Comparison of ENCODE assay signal across 30 cellular contexts in the genomic region with DNA sequence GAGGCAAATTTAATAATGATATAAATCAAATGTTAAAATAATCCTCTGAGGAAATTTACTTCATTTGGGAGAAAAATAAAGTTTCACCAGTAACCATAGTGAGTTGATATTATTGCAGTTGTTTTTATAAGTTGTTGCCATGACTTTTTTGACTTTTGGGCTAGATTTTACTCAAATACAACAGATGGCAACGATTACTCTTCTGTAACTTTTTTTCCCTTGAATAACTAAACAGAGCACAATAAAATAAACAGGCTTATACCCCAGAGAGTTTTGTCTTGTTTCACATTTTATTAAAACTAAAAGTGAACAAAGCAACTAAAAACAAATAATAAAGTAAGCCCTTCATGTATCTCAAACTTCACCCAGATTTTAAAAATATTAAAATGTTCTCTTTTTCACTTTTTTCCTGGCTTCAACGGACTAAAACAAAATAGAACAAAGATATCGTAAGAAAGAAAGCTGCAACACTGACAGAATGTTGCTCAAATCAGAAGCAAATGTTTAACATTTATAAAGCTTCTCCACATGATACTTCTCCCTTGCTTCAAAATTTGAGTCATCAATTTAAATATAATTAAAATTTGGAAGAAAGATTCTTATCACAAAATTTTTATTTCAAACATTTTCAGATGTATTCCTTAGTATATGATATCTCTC. TPM values are rescaled to one million over a fixed set of nuclear protein-coding genes. Genes with fewer than 3 reads are reported as not detected.
DNase-seq lines count a peak whose midpoint lies in the region; ATAC-seq and TF ChIP-seq lines count a peak whose summit lies in the region.
"Had no signal": no experiment of that assay in that cellular context is flagged by ENCODE, and none has a peak within 500 bp of the region (broad histone marks: within the 10 kb centered on the region; RNA-seq: fewer than 3 reads in every experiment).

No MANE protein-coding gene starts in this region.

- TF ChIP-seq CTCF in AG10803 (conservative IDR thresholded peaks at IDR 0.05; ENCODE audit: low read length): no peak
- TF ChIP-seq CTCF in natural killer cell (IDR thresholded peaks at IDR 0.05): no peak

- intact Hi-C loops in sciatic nerve (cut with DNase I): no loop called here
- intact Hi-C loops in natural killer cell (cut with micrococcal nuclease): no loop called here

- no peaks in the 10 kb centered on the region for H3K4me1 Mint-ChIP-seq in natural killer cell
- H3K4me1 Mint-ChIP-seq: activated naive CD8-positive, alpha-beta T cell treated with anti-CD3 and anti-CD28 coated beads for 36 hours; nephron progenitor cell; T-helper 17 cell had no signal

- no peaks in the 10 kb centered on the region for H3K79me2 ChIP-seq in Karpas-422 (ENCODE audit: low read length)

- H3K27me3 Mint-ChIP-seq in natural killer cell (ENCODE audit: low read depth in 2 of 2): no peaks in the 10 kb centered on the region
- H3K27me3 Mint-ChIP-seq: activated naive CD8-positive, alpha-beta T cell treated with anti-CD3 and anti-CD28 coated beads for 36 hours; T-helper 17 cell; type B pancreatic cell had no signal

- H3K4me1 ChIP-seq in Karpas-422 (ENCODE audit: low read length): no peaks in the 10 kb centered on the region
- H3K4me1 ChIP-seq: HAP-1 had no signal

- no peak overlapping the region for H3K9ac ChIP-seq in Karpas-422 (ENCODE audit: low read length)

- ATAC-seq in sciatic nerve (peak; percentile 82), natural killer cell (no peak), GM19397 (IDR thresholded peaks at IDR 0.05; ENCODE audit: unreplicated experiment) (no peak)
- ATAC-seq: HepG2; left colon; stimulated activated naive CD8-positive, alpha-beta T cell treated with anti-CD3 and anti-CD28 coated beads, Interleukin-15, Interleukin-2, amounts not matched to agents 100 U/mL and 50 U/mL, for 24 hours; T-helper 17 cell had no signal

- H3K27me3 ChIP-seq in Karpas-422 (ENCODE audit: low read length): no peaks in the 10 kb centered on the region
- H3K27me3 ChIP-seq: brain microvascular endothelial cell had no signal

- H3K4me2 ChIP-seq in Karpas-422 (ENCODE audit: low read depth, low read length, poor library complexity, severe bottlenecking): no peak overlapping the region

- H3K9me3 ChIP-seq in Karpas-422 (ENCODE audit: low read length): no peaks in the 10 kb centered on the region
- H3K9me3 ChIP-seq: HAP-1 had no signal

- no peak overlapping the region for H3K27ac Mint-ChIP-seq in natural killer cell
- H3K27ac Mint-ChIP-seq: activated naive CD8-positive, alpha-beta T cell treated with anti-CD3 and anti-CD28 coated beads for 36 hours; activated T-helper 2 cell treated with anti-CD3 and anti-CD28 coated beads, Interferon-gamma antibody, Interleukin-2, Interleukin-4, amounts not matched to agents 10 μg/mL and 5 μg/mL and 100 μg/mL, durations not matched to agents 14 hours and 24 hours and 36 hours; mesothelial cell of epicardium; nephron progenitor cell; T-helper 17 cell; type B pancreatic cell had no signal

- H3K4me3 ChIP-seq in AG10803 (ENCODE audit: low read length) (no peak overlapping the region), Karpas-422 (ENCODE audit: low read length) (no peak overlapping the region)
- H3K4me3 ChIP-seq: HAP-1 had no signal

- H3K36me3 Mint-ChIP-seq in natural killer cell: no peaks in the 10 kb centered on the region
- H3K36me3 Mint-ChIP-seq: activated naive CD8-positive, alpha-beta T cell treated with anti-CD3 and anti-CD28 coated beads for 36 hours; mesothelial cell of epicardium; type B pancreatic cell had no signal

- no peak overlapping the region for H3K4me3 Mint-ChIP-seq in natural killer cell
- H3K4me3 Mint-ChIP-seq: activated naive CD8-positive, alpha-beta T cell treated with anti-CD3 and anti-CD28 coated beads for 36 hours; mesothelial cell of epicardium; nephron progenitor cell; T-helper 17 cell; type B pancreatic cell had no signal

- DNase-seq in AG10803 (ENCODE audit: low read depth) (peak; percentile 30), M059J (ENCODE audit: low read depth) (peak; percentile 45), fibroblast of peridontal ligament (ENCODE audit: extremely low read depth) (peak; percentile 97), sciatic nerve (ENCODE audit: low spot score) (no peak), natural killer cell (no peak), Karpas-422 (no peak)
- no peak for DNase-seq in stimulated activated CD4-positive, alpha-beta T cell treated with anti-CD3 and anti-CD28 coated beads, Interleukin-4, amount 100 ng/mL, for 1 hour
- DNase-seq: activated CD4-positive, alpha-beta T cell treated with anti-CD3 and anti-CD28 coated beads for 48 hours; activated naive CD8-positive, alpha-beta T cell treated with anti-CD3 and anti-CD28 coated beads for 36 hours; cortex of kidney; left colon; MM.1S; NCI-H1436 treated with DMSO at 0.1 percent for 48 hours; NCI-H2171; NCI-H526 treated with DMSO at 0.1 percent for 48 hours; nephron progenitor cell; posterior cingulate gyrus; SIG-M5; stimulated activated CD4-positive, alpha-beta T cell treated with anti-CD3 and anti-CD28 coated beads, Interleukin-2, amount 100 ng/mL, for 48 hours; stimulated activated naive CD8-positive, alpha-beta T cell treated with anti-CD3 and anti-CD28 coated beads, Interleukin-15, Interleukin-2, amounts not matched to agents 100 U/mL and 50 U/mL, for 24 hours; T-helper 17 cell had no signal

- H3K9me3 Mint-ChIP-seq in natural killer cell: peaks cover 6 to 8% of the 10 kb centered on the region in 2 donors
- H3K9me3 Mint-ChIP-seq: activated T-helper 2 cell treated with anti-CD3 and anti-CD28 coated beads, Interferon-gamma antibody, Interleukin-2, Interleukin-4, amounts not matched to agents 10 μg/mL and 5 μg/mL and 100 μg/mL, durations not matched to agents 14 hours and 24 hours and 36 hours; mesothelial cell of epicardium; nephron progenitor cell had no signal

- H2AFZ ChIP-seq in Karpas-422 (ENCODE audit: low read length): no peak overlapping the region

- no peaks in the 10 kb centered on the region for H4K20me1 ChIP-seq in Karpas-422 (ENCODE audit: insufficient read depth, low read depth, low read length)

- no peak overlapping the region for H3K27ac ChIP-seq in Karpas-422 (ENCODE audit: low read length)
- H3K27ac ChIP-seq: brain microvascular endothelial cell had no signal

- H3K36me3 ChIP-seq in Karpas-422 (ENCODE audit: insufficient read depth, low read length): no peaks in the 10 kb centered on the region
- H3K36me3 ChIP-seq: brain microvascular endothelial cell, HAP-1 had no signal

- no peaks in the 10 kb centered on the region for H3K9me2 ChIP-seq in Karpas-422 (replicated peaks; ENCODE audit: insufficient read depth, low read length)

RNA-seq across cellular contexts. Expression of a gene that starts 42.5 kb away (rescaled TPM):
- total RNA-seq in M059J (2014; rRNA removed; shearing (Covaris generic)): not detected in 2 replicates
- total RNA-seq in sciatic nerve (1.3 TPM), natural killer cell (not detected)
- not detected in 2 replicates for total RNA-seq in Karpas-422 (2014; rRNA removed; shearing (Covaris generic); ENCODE audit: low replicate concordance)
- total RNA-seq: activated naive CD8-positive, alpha-beta T cell treated with anti-CD3 and anti-CD28 coated beads for 36 hours; activated T-helper 2 cell treated with anti-CD3 and anti-CD28 coated beads, Interferon-gamma antibody, Interleukin-2, Interleukin-4, amounts not matched to agents 10 μg/mL and 5 μg/mL and 100 μg/mL, durations not matched to agents 14 hours and 24 hours and 36 hours; glomerular endothelial cell; HepG2; OCI-LY7; T-helper 17 cell had no signal

Comparison
In these comparisons a context has a peak if more than half of its experiments do, and no peak if none do; other contexts are left out.
1. DNase-seq: peak in AG10803 (single experiment), M059J (single experiment) and fibroblast of peridontal ligament (single experiment); none in sciatic nerve (single experiment), natural killer cell (single experiment), Karpas-422 (single experiment) and stimulated activated CD4-positive, alpha-beta T cell treated with anti-CD3 and anti-CD28 coated beads, Interleukin-4, amount 100 ng/mL, for 1 hour (single experiment).